Comparison of ENCODE assay signal across 12 cellular contexts in genomic region chr12:25694072-25694471, GRCh38.
DNase-seq lines count a peak whose midpoint lies in the region; ATAC-seq and TF ChIP-seq lines count a peak whose summit lies in the region.
"Had no signal": no experiment of that assay in that cellular context is flagged by ENCODE, and none has a peak within 500 bp of the region (broad histone marks: within the 10 kb centered on the region; RNA-seq: fewer than 3 reads in every experiment).

No MANE protein-coding gene starts in this region.

- no peak overlapping the region for H3K9ac ChIP-seq in mesendoderm (ENCODE audit: low read length)

- H3K27me3 ChIP-seq in ACC112 (ENCODE audit: insufficient read depth, low read length), result no peaks in the 10 kb centered on the region
- H3K27me3 ChIP-seq in MG63, result no peaks in the 10 kb centered on the region
- no peaks in the 10 kb centered on the region for H3K27me3 ChIP-seq in mesendoderm (ENCODE audit: insufficient read depth, low read length, poor library complexity)
- H3K27me3 ChIP-seq in Peyer's patch, result no peaks in the 10 kb centered on the region
- H3K27me3 ChIP-seq: upper lobe of right lung had no signal

- H3K36me3 ChIP-seq in ACC112 (ENCODE audit: insufficient read depth, low read length) (no peaks in the 10 kb centered on the region), MG63 (no peaks in the 10 kb centered on the region), mesendoderm (ENCODE audit: control insufficient read depth, insufficient read depth, low read length) (no peaks in the 10 kb centered on the region), Peyer's patch (no peaks in the 10 kb centered on the region)
- H3K36me3 ChIP-seq: upper lobe of right lung had no signal

- H2AFZ ChIP-seq in ACC112 (ENCODE audit: low read length, unreplicated experiment), result peak overlapping the region; percentile 17

- H2BK15ac ChIP-seq in mesendoderm (replicated peaks; ENCODE audit: low read depth), result no peak overlapping the region

- H3K79me1 ChIP-seq in mesendoderm (ENCODE audit: low read length), result no peaks in the 10 kb centered on the region

- no peak overlapping the region for H2AK5ac ChIP-seq in mesendoderm (ENCODE audit: low read length)

- H2BK120ac ChIP-seq in mesendoderm (ENCODE audit: low read depth, low read length), result no peak overlapping the region

- H2BK5ac ChIP-seq in mesendoderm (ENCODE audit: low read length), result no peak overlapping the region

- WGBS in mesendoderm (ENCODE audit: extremely low coverage, insufficient coverage, low lambda C conversion rate), result no CpG with 5 or more reads among the region's 7 CpGs

- H3K9me3 ChIP-seq in MG63 (no peaks in the 10 kb centered on the region), Peyer's patch (no peaks in the 10 kb centered on the region)
- H3K9me3 ChIP-seq: upper lobe of right lung had no signal

- TF ChIP-seq POLR2A in Peyer's patch (IDR thresholded peaks at IDR 0.05), result no peak

- H3K56ac ChIP-seq in mesendoderm (ENCODE audit: low read length), result no peak overlapping the region

- no peak overlapping the region for H3K27ac Mint-ChIP-seq in effector memory CD8-positive, alpha-beta T cell
- H3K27ac Mint-ChIP-seq: T-helper 1 cell treated with Interleukin-12 subunit alpha and Interleukin-12 subunit beta and Interleukin-4 antibody, amounts not matched to agents 30 μg/mL and 1 μg/mL, for 36 hours had no signal

- H3K79me2 ChIP-seq in ACC112 (ENCODE audit: control insufficient read depth, insufficient read depth, low read length, unreplicated experiment) (no peaks in the 10 kb centered on the region), mesendoderm (ENCODE audit: control insufficient read depth, insufficient read depth, low read length) (no peaks in the 10 kb centered on the region)

- H3K27ac ChIP-seq in ACC112 (ENCODE audit: low read depth, low read length), result peak overlapping the region; percentile 46
- no peak overlapping the region for H3K27ac ChIP-seq in mesendoderm (ENCODE audit: low read depth, low read length)
- H3K27ac ChIP-seq in Peyer's patch, result no peak overlapping the region
- H3K27ac ChIP-seq: upper lobe of right lung had no signal

- peaks cover 0 to 1% of the 10 kb centered on the region in 2 donors for H3K9me3 Mint-ChIP-seq in effector memory CD8-positive, alpha-beta T cell
- H3K9me3 Mint-ChIP-seq: T-helper 1 cell treated with Interleukin-12 subunit alpha and Interleukin-12 subunit beta and Interleukin-4 antibody, amounts not matched to agents 30 μg/mL and 1 μg/mL, for 36 hours had no signal

- no peak overlapping the region for H3K4ac ChIP-seq in mesendoderm (ENCODE audit: low read depth, low read length)

- no peak overlapping the region for H4K5ac ChIP-seq in mesendoderm (ENCODE audit: low read length)

- no peak overlapping the region for H4K8ac ChIP-seq in mesendoderm (ENCODE audit: low read depth, low read length)

- H3K4me1 ChIP-seq in ACC112 (ENCODE audit: control insufficient read depth, insufficient read depth, low read length, unreplicated experiment) (peaks cover 35% of the 10 kb centered on the region), mesendoderm (ENCODE audit: control insufficient read depth, low read depth, low read length) (peaks cover 1% of the 10 kb centered on the region), Peyer's patch (no peaks in the 10 kb centered on the region)
- H3K4me1 ChIP-seq: upper lobe of right lung had no signal

- no peak overlapping the region for H3K4me3 Mint-ChIP-seq in effector memory CD8-positive, alpha-beta T cell
- H3K4me3 Mint-ChIP-seq: T-helper 1 cell treated with Interleukin-12 subunit alpha and Interleukin-12 subunit beta and Interleukin-4 antibody, amounts not matched to agents 30 μg/mL and 1 μg/mL, for 36 hours had no signal

- no peak for ATAC-seq in GM19463 (IDR thresholded peaks at IDR 0.05; ENCODE audit: unreplicated experiment)
- no peak for ATAC-seq in effector memory CD8-positive, alpha-beta T cell (replicated peaks)
- ATAC-seq: upper lobe of right lung had no signal

- H3K27me3 Mint-ChIP-seq in effector memory CD8-positive, alpha-beta T cell, result no peaks in the 10 kb centered on the region

- H3K23ac ChIP-seq in mesendoderm (ENCODE audit: low read length), result no peak overlapping the region

- DNase-seq in MG63, result peak; percentile 20
- DNase-seq in cardiac fibroblast (ENCODE audit: low read depth in 2 of 2), result peak; percentile 90 to 94
- peak; percentile 90 for DNase-seq in iris pigment epithelial cell (ENCODE audit: low read depth)
- DNase-seq in mesendoderm, result no peak
- no peak for DNase-seq in effector memory CD8-positive, alpha-beta T cell
- DNase-seq in Peyer's patch, result no peak
- DNase-seq: central memory CD4-positive, alpha-beta T cell; KG1; upper lobe of right lung had no signal

- H3K18ac ChIP-seq in mesendoderm (ENCODE audit: low read length), result no peak overlapping the region

- no peaks in the 10 kb centered on the region for H3K4me1 Mint-ChIP-seq in effector memory CD8-positive, alpha-beta T cell (ENCODE audit: low read depth in 2 of 2)

- no peak for TF ChIP-seq CTCF in cardiac fibroblast (IDR thresholded peaks at IDR 0.05; ENCODE audit: low read depth, low read length)
- TF ChIP-seq CTCF in Peyer's patch (IDR thresholded peaks at IDR 0.05), result no peak

- H3K36me3 Mint-ChIP-seq in effector memory CD8-positive, alpha-beta T cell (ENCODE audit: insufficient read depth), result no peaks in the 10 kb centered on the region

- no peak overlapping the region for H3K4me2 ChIP-seq in mesendoderm (ENCODE audit: low read length)

- peak overlapping the region; percentile 53 for H3K4me3 ChIP-seq in ACC112 (ENCODE audit: low read depth, low read length)
- H3K4me3 ChIP-seq in MG63, result no peak overlapping the region
- no peak overlapping the region for H3K4me3 ChIP-seq in cardiac fibroblast (replicated peaks in 1 of 2; ENCODE audit: low read depth in 2 of 2, low read length in 2 of 2)
- H3K4me3 ChIP-seq in mesendoderm (ENCODE audit: low read length), result no peak overlapping the region
- H3K4me3 ChIP-seq in Peyer's patch, result no peak overlapping the region
- H3K4me3 ChIP-seq: upper lobe of right lung had no signal

Comparison
In these comparisons a context has a peak if more than half of its experiments do, and no peak if none do; other contexts are left out.
1. DNase-seq: peak in MG63 (single experiment), cardiac fibroblast (2 of 2) and iris pigment epithelial cell (single experiment); none in mesendoderm (single experiment), effector memory CD8-positive, alpha-beta T cell (0 of 3) and Peyer's patch (0 of 3).